19 cellular contexts compared by ENCODE assay signal in genomic region chr14:55366271-55366670, GRCh38. TPM values are rescaled to one million over a fixed set of nuclear protein-coding genes. Genes with fewer than 3 reads are reported as not detected.
A peak's percentile ranks its signal among the peaks of the same experiment; 100 is the strongest.
DNase-seq lines count a peak whose midpoint lies in the region; ATAC-seq, FAIRE-seq and TF ChIP-seq lines count a peak whose summit lies in the region.
"Had no signal": no experiment of that assay in that cellular context is flagged by ENCODE, and none has a peak within 500 bp of the region (broad histone marks: within the 10 kb centered on the region; RNA-seq: fewer than 3 reads in every experiment).

No MANE protein-coding gene starts in this region.

- peaks cover 35% of the 10 kb centered on the region for H3K36me3 Mint-ChIP-seq in effector memory CD8-positive, alpha-beta T cell (ENCODE audit: insufficient read depth)

- ATAC-seq in effector memory CD8-positive, alpha-beta T cell (replicated peaks) = no peak
- ATAC-seq in HG03469 (IDR thresholded peaks at IDR 0.05; ENCODE audit: unreplicated experiment) = no peak
- ATAC-seq in GM21528 (IDR thresholded peaks at IDR 0.05; ENCODE audit: low FRiP score, unreplicated experiment) = no peak
- ATAC-seq in HG02642 (IDR thresholded peaks at IDR 0.05; ENCODE audit: poor library complexity, unreplicated experiment) = no peak
- ATAC-seq: activated naive CD8-positive, alpha-beta T cell treated with anti-CD3 and anti-CD28 coated beads, Interleukin-2, amount 50 U/mL, for 24 hours had no signal

- peak; percentile 43 for DNase-seq in AG04450 (ENCODE audit: low read depth, low spot score)
- peak; percentile 71 for DNase-seq in HTR-8/SVneo (ENCODE audit: insufficient read length, low spot score)
- DNase-seq in bronchial epithelial cell (ENCODE audit: low read depth) = peak; percentile 53
- DNase-seq in lung microvascular endothelial cell (ENCODE audit: low read depth in 2 of 2) = peak; percentile 14 to 22
- DNase-seq in effector memory CD8-positive, alpha-beta T cell = no peak
- DNase-seq: activated CD4-positive, alpha-beta T cell treated with anti-CD3 and anti-CD28 coated beads, Interleukin-2, amount 10 ng/mL, durations not matched to agents 24 days and 14 days; activated naive CD8-positive, alpha-beta T cell treated with anti-CD3 and anti-CD28 coated beads, Interleukin-2, amount 50 U/mL, for 24 hours; activated T-cell treated with anti-CD3 and anti-CD28 coated beads, Interleukin-2, amount 50 U/mL, for 24 hours; AML-193; esophagus squamous epithelium; NCI-H187; NCI-H524; Peyer's patch; stomach had no signal

- no peaks in the 10 kb centered on the region for H3K9me3 Mint-ChIP-seq in effector memory CD8-positive, alpha-beta T cell
- H3K9me3 Mint-ChIP-seq: activated CD4-positive, alpha-beta T cell treated with anti-CD3 and anti-CD28 coated beads, Interleukin-2, amount 10 ng/mL, durations not matched to agents 24 days and 14 days; activated naive CD8-positive, alpha-beta T cell treated with anti-CD3 and anti-CD28 coated beads, Interleukin-2, amount 50 U/mL, for 24 hours; activated T-cell treated with anti-CD3 and anti-CD28 coated beads, Interleukin-2, amount 50 U/mL, for 24 hours; memory B cell had no signal

- no peak overlapping the region for H3K4me3 Mint-ChIP-seq in effector memory CD8-positive, alpha-beta T cell
- H3K4me3 Mint-ChIP-seq: activated CD4-positive, alpha-beta T cell treated with anti-CD3 and anti-CD28 coated beads, Interleukin-2, amount 10 ng/mL, durations not matched to agents 24 days and 14 days; activated naive CD8-positive, alpha-beta T cell treated with anti-CD3 and anti-CD28 coated beads, Interleukin-2, amount 50 U/mL, for 24 hours; activated T-cell treated with anti-CD3 and anti-CD28 coated beads, Interleukin-2, amount 50 U/mL, for 24 hours; memory B cell had no signal

- H3K9me3 ChIP-seq in AG04450 (ENCODE audit: control insufficient read depth, insufficient read depth, low read length) = no peaks in the 10 kb centered on the region
- H3K9me3 ChIP-seq: esophagus squamous epithelium, Peyer's patch, stomach had no signal

- H3K36me3 ChIP-seq in bronchial epithelial cell (ENCODE audit: control insufficient read depth, insufficient read depth, low read length) = peaks cover 1% of the 10 kb centered on the region

- H3K27ac Mint-ChIP-seq in effector memory CD8-positive, alpha-beta T cell = no peak overlapping the region
- H3K27ac Mint-ChIP-seq: activated CD4-positive, alpha-beta T cell treated with anti-CD3 and anti-CD28 coated beads, Interleukin-2, amount 10 ng/mL, durations not matched to agents 24 days and 14 days; activated naive CD8-positive, alpha-beta T cell treated with anti-CD3 and anti-CD28 coated beads, Interleukin-2, amount 50 U/mL, for 24 hours; activated T-cell treated with anti-CD3 and anti-CD28 coated beads, Interleukin-2, amount 50 U/mL, for 24 hours; memory B cell had no signal

- peak; percentile 95 for FAIRE-seq in HTR-8/SVneo (lab: Jason Lieb, UNC)
- no peak for FAIRE-seq in bronchial epithelial cell (lab: Jason Lieb, UNC)

- CTCF ChIA-PET in AG04450 (lab: Charles Lee) = interaction anchor here (1.0 kb wide), 1 partner anchor 12 kb away, joined by 3 read pairs; no protein-coding TSS in a partner anchor

- H3K27ac ChIP-seq in AG04450 (ENCODE audit: low read depth, low read length) = peak overlapping the region; percentile 71
- H3K27ac ChIP-seq: coronary artery, esophagus squamous epithelium, Peyer's patch had no signal

- H3K4me3 ChIP-seq in AG04450 (ENCODE audit: low read depth, low read length) = no peak overlapping the region
- H3K4me3 ChIP-seq in bronchial epithelial cell (ENCODE audit: low read depth, low read length) = no peak overlapping the region
- H3K4me3 ChIP-seq: coronary artery, esophagus squamous epithelium, Peyer's patch, stomach had no signal

- H3K27me3 Mint-ChIP-seq in effector memory CD8-positive, alpha-beta T cell = no peaks in the 10 kb centered on the region
- H3K27me3 Mint-ChIP-seq: activated CD4-positive, alpha-beta T cell treated with anti-CD3 and anti-CD28 coated beads, Interleukin-2, amount 10 ng/mL, durations not matched to agents 24 days and 14 days; activated naive CD8-positive, alpha-beta T cell treated with anti-CD3 and anti-CD28 coated beads, Interleukin-2, amount 50 U/mL, for 24 hours; activated T-cell treated with anti-CD3 and anti-CD28 coated beads, Interleukin-2, amount 50 U/mL, for 24 hours; memory B cell had no signal

- POLR2A ChIA-PET in AG04450 (lab: Yijun Ruan, JAX) = interaction anchor here (1.5 kb wide), 1 partner anchor 17 kb away, joined by 4 read pairs; no protein-coding TSS in a partner anchor

- no peaks in the 10 kb centered on the region for H3K27me3 ChIP-seq in AG04450 (ENCODE audit: control insufficient read depth, insufficient read depth, low read length)
- no peaks in the 10 kb centered on the region for H3K27me3 ChIP-seq in bronchial epithelial cell (ENCODE audit: control insufficient read depth, insufficient read depth, low read length)
- H3K27me3 ChIP-seq: esophagus squamous epithelium, Peyer's patch, stomach had no signal

- TF ChIP-seq CTCF in AG04450 (IDR thresholded peaks at IDR 0.05; ENCODE audit: low read depth, low read length) = no peak
- TF ChIP-seq CTCF in bronchial epithelial cell (IDR thresholded peaks at IDR 0.05; ENCODE audit: insufficient read depth, low read length, severe bottlenecking) = no peak

- no peaks in the 10 kb centered on the region for H3K4me1 Mint-ChIP-seq in effector memory CD8-positive, alpha-beta T cell (ENCODE audit: low read depth in 2 of 2)
- H3K4me1 Mint-ChIP-seq: memory B cell had no signal

RNA-seq across cellular contexts. Expression of gene ATG14, which starts 45.4 kb away (rescaled TPM):
- 12.2 and 14.9 TPM in 2 replicates for polyA plus RNA-seq in AG04450 (2011; rRNA removed)
- polyA minus RNA-seq in AG04450 (2011; rRNA and poly(A)+ RNA removed) = 11.1 and 14.0 TPM in 2 replicates
- total RNA-seq in bronchial epithelial cell (9.3 and 10.5 TPM in 2 replicates), lung microvascular endothelial cell (10.5 and 13.1 TPM in 2 replicates)

Comparison
In these comparisons a context has a peak if more than half of its experiments do, and no peak if none do; other contexts are left out.
1. DNase-seq: peak in AG04450 (single experiment), HTR-8/SVneo (single experiment), bronchial epithelial cell (single experiment) and lung microvascular endothelial cell (2 of 2); none in effector memory CD8-positive, alpha-beta T cell (0 of 3).